1 cellular context compared by ENCODE assay signal in genomic region chr21:44815225-44815624, GRCh38.
TF ChIP-seq lines count a peak whose summit lies in the region.

No MANE protein-coding gene starts in this region.

TF ChIP-seq in K562, 482 proteins besides CTCF, POLR2A, EP300 and RAD21:
- TF ChIP-seq POLR2G (IDR thresholded peaks at IDR 0.05; ENCODE audit: low read depth, low read length) = peak; percentile 32; the same call in 1 of the 2 replicates
- TF ChIP-seq HNRNPL (IDR thresholded peaks at IDR 0.05; ENCODE audit: low read depth, low read length) = no peak
- TF ChIP-seq RBFOX2 (IDR thresholded peaks at IDR 0.05; ENCODE audit: low read depth, low read length) = peak; percentile 47
- no peak for TF ChIP-seq ZC3H8 (IDR thresholded peaks at IDR 0.05)
- no peak for TF ChIP-seq PKNOX1 (IDR thresholded peaks at IDR 0.05)
